In genomic region chr1:197441990-197442389, GRCh38 we compare ENCODE assay signal across 14 cellular contexts.
DNase-seq lines count a peak whose midpoint lies in the region; ATAC-seq and TF ChIP-seq lines count a peak whose summit lies in the region.
"Had no signal": no experiment of that assay in that cellular context is flagged by ENCODE, and none has a peak within 500 bp of the region (broad histone marks: within the 10 kb centered on the region; RNA-seq: fewer than 3 reads in every experiment).

No MANE protein-coding gene starts in this region.

- H3K9ac ChIP-seq in endodermal cell (ENCODE audit: extremely low read depth, low read length, poor library complexity, severe bottlenecking): no peak overlapping the region

- no peak for ATAC-seq in gastrocnemius medialis
- ATAC-seq: psoas muscle had no signal

- DNase-seq in NCI-H226 (peak; percentile 89), endodermal cell (peak; percentile 55), iris pigment epithelial cell (ENCODE audit: low read depth) (peak; percentile 38), thyroid gland (peak; percentile 31 to 58), amniotic stem cell (lab: John Stamatoyannopoulos, UW) (no peak), gastrocnemius medialis (no peak), glomerular visceral epithelial cell (ENCODE audit: extremely low spot score) (no peak), NCI-H2029 (lab: John Stamatoyannopoulos, UW) (no peak)
- DNase-seq: activated CD4-positive, alpha-beta T cell treated with anti-CD3 and anti-CD28 coated beads for 48 hours; NCI-H187 treated with DMSO at 0.1 percent for 48 hours; psoas muscle had no signal

- H3K9me3 ChIP-seq in endodermal cell (ENCODE audit: control insufficient read depth, low read length) (no peaks in the 10 kb centered on the region), thyroid gland (no peaks in the 10 kb centered on the region), gastrocnemius medialis (no peaks in the 10 kb centered on the region)
- H3K9me3 ChIP-seq: psoas muscle, suprapubic skin had no signal

- TF ChIP-seq CTCF in endodermal cell (conservative IDR thresholded peaks at IDR 0.05) (no peak), thyroid gland (IDR thresholded peaks at IDR 0.05) (no peak), gastrocnemius medialis (IDR thresholded peaks at IDR 0.05 in 4 of 5, conservative IDR thresholded peaks at IDR 0.05 in 1 of 5) (no peak)

- intact Hi-C loops in thyroid gland (cut with DNase I): no loop called here
- intact Hi-C loops in gastrocnemius medialis (cut with DNase I; ENCODE audit: low total_unique reads): no loop called here

- H3K27me3 ChIP-seq in endodermal cell (ENCODE audit: control insufficient read depth, insufficient read depth, low read length, poor library complexity, severe bottlenecking) (no peaks in the 10 kb centered on the region), thyroid gland (no peaks in the 10 kb centered on the region), gastrocnemius medialis (no peaks in the 10 kb centered on the region)
- H3K27me3 ChIP-seq: suprapubic skin had no signal

- H3K4me3 ChIP-seq in endodermal cell (ENCODE audit: low read length) (no peak overlapping the region), thyroid gland (replicated peaks in 1 of 3) (no peak overlapping the region), gastrocnemius medialis (no peak overlapping the region)
- H3K4me3 ChIP-seq: psoas muscle, suprapubic skin had no signal

- in situ Hi-C loops in gastrocnemius medialis (cut with MboI; ENCODE audit: low sequenced_read_pairs in 4 of 4): no loop called here

- no peaks in the 10 kb centered on the region for H3K36me3 ChIP-seq in endodermal cell (ENCODE audit: control insufficient read depth, insufficient read depth, low read length)
- H3K36me3 ChIP-seq in thyroid gland: no peaks in the 10 kb centered on the region
- H3K36me3 ChIP-seq in gastrocnemius medialis: no peaks in the 10 kb centered on the region
- H3K36me3 ChIP-seq: suprapubic skin had no signal

- H3K27ac ChIP-seq in endodermal cell (ENCODE audit: low read depth, low read length) (no peak overlapping the region), thyroid gland (no peak overlapping the region), gastrocnemius medialis (no peak overlapping the region)
- H3K27ac ChIP-seq: psoas muscle, suprapubic skin had no signal

- peaks cover 49% of the 10 kb centered on the region for H3K4me1 Mint-ChIP-seq in endodermal cell
- H3K4me1 Mint-ChIP-seq: central memory CD8-positive, alpha-beta T cell; IgD-negative memory B cell had no signal

- H3K4me1 ChIP-seq in endodermal cell (ENCODE audit: control insufficient read depth, insufficient read depth, low read length) (peaks cover 11% of the 10 kb centered on the region), thyroid gland (no peaks in the 10 kb centered on the region), gastrocnemius medialis (no peaks in the 10 kb centered on the region)
- H3K4me1 ChIP-seq: psoas muscle, suprapubic skin had no signal

- no peaks in the 10 kb centered on the region for H3K27me3 Mint-ChIP-seq in endodermal cell (ENCODE audit: insufficient read depth)
- H3K27me3 Mint-ChIP-seq: IgD-negative memory B cell had no signal

- no peaks in the 10 kb centered on the region for H3K9me3 Mint-ChIP-seq in endodermal cell
- H3K9me3 Mint-ChIP-seq: central memory CD8-positive, alpha-beta T cell; IgD-negative memory B cell had no signal

- H3K27ac Mint-ChIP-seq in endodermal cell: no peak overlapping the region
- H3K27ac Mint-ChIP-seq: IgD-negative memory B cell had no signal

- no peaks in the 10 kb centered on the region for H3K36me3 Mint-ChIP-seq in endodermal cell (ENCODE audit: low read depth)
- H3K36me3 Mint-ChIP-seq: IgD-negative memory B cell had no signal

- WGBS in endodermal cell (ENCODE audit: insufficient coverage in 1 of 2, insufficient read length in 1 of 2), 2 experiments: 20 to 55% methylated on average over 1 to 5 of the region's 8 CpGs
- WGBS in thyroid gland, 2 donors: 30 to 41% methylated on average over 8 of the region's 8 CpGs

- TF ChIP-seq POLR2A in thyroid gland (IDR thresholded peaks at IDR 0.05) (no peak), gastrocnemius medialis (IDR thresholded peaks at IDR 0.05) (no peak)

- H3K4me3 Mint-ChIP-seq in endodermal cell: no peak overlapping the region
- H3K4me3 Mint-ChIP-seq: central memory CD8-positive, alpha-beta T cell; IgD-negative memory B cell had no signal

Comparison
In these comparisons a context has a peak if more than half of its experiments do, and no peak if none do; other contexts are left out.
1. DNase-seq: peak in NCI-H226 (single experiment), endodermal cell (single experiment), iris pigment epithelial cell (single experiment) and thyroid gland (2 of 2); none in amniotic stem cell (single experiment), gastrocnemius medialis (0 of 2), glomerular visceral epithelial cell (single experiment) and NCI-H2029 (single experiment).